In genomic region chr1:218351617-218352438, GRCh38 we compare ENCODE assay signal across 8 cellular contexts. TPM values are rescaled to one million over a fixed set of nuclear protein-coding genes. Genes with fewer than 3 reads are reported as not detected.
DNase-seq lines count a peak whose midpoint lies in the region; ATAC-seq and TF ChIP-seq lines count a peak whose summit lies in the region.

No MANE protein-coding gene starts in this region.

- no peaks in the 10 kb centered on the region for H3K36me3 Mint-ChIP-seq in activated CD8-positive, alpha-beta T cell treated with anti-CD3 and anti-CD28 coated beads for 36 hours (ENCODE audit: low read depth)

- intact Hi-C loops in activated CD8-positive, alpha-beta T cell treated with anti-CD3 and anti-CD28 coated beads for 36 hours (cut with micrococcal nuclease): loop anchor here (1.0 kb wide), 1 partner anchor 25 kb away; no protein-coding TSS in a partner anchor

- CTCF ChIA-PET in activated CD8-positive, alpha-beta T cell treated with anti-CD3 and anti-CD28 coated beads for 36 hours (lab: Charles Lee): interaction anchor here (1.0 kb wide), 1 partner anchor 12 kb away, joined by 3 read pairs; no protein-coding TSS in a partner anchor

- POLR2A ChIA-PET in activated CD8-positive, alpha-beta T cell treated with anti-CD3 and anti-CD28 coated beads for 36 hours (lab: Charles Lee): no interaction called here

- H3K9me3 Mint-ChIP-seq in activated CD8-positive, alpha-beta T cell treated with anti-CD3 and anti-CD28 coated beads for 36 hours: no peaks in the 10 kb centered on the region

- TF ChIP-seq CTCF in activated CD8-positive, alpha-beta T cell treated with anti-CD3 and anti-CD28 coated beads for 36 hours (IDR thresholded peaks at IDR 0.05): peak; percentile 64

- H3K27me3 Mint-ChIP-seq in activated CD8-positive, alpha-beta T cell treated with anti-CD3 and anti-CD28 coated beads for 36 hours: peaks cover 27% of the 10 kb centered on the region

- peak overlapping the region; percentile 65 for H3K4me3 Mint-ChIP-seq in activated CD8-positive, alpha-beta T cell treated with anti-CD3 and anti-CD28 coated beads for 36 hours

- no peak overlapping the region for H3K27ac Mint-ChIP-seq in activated CD8-positive, alpha-beta T cell treated with anti-CD3 and anti-CD28 coated beads for 36 hours

- H3K4me1 Mint-ChIP-seq in activated CD8-positive, alpha-beta T cell treated with anti-CD3 and anti-CD28 coated beads for 36 hours (ENCODE audit: low read depth): peaks cover 26% of the 10 kb centered on the region

- peak; percentile 59 for DNase-seq in COLO829 (ENCODE audit: low spot score)
- DNase-seq in HT1080 (ENCODE audit: low read depth): peak; percentile 51
- peak; percentile 49 for DNase-seq in activated CD8-positive, alpha-beta T cell treated with anti-CD3 and anti-CD28 coated beads for 36 hours
- peak; percentile 41 for DNase-seq in germinal center (ENCODE audit: low spot score)
- DNase-seq in stimulated activated CD4-positive, alpha-beta T cell treated with anti-CD3 and anti-CD28 coated beads, Interleukin-2, amount 100 ng/mL, for 24 hours: peak; percentile 20 to 30
- DNase-seq in stimulated activated naive CD4-positive, alpha-beta T cell treated with Interleukin-2 at 50 U/mL for 16 hours (lab: John Stamatoyannopoulos, UW): no peak
- DNase-seq in NCI-H2171 (lab: John Stamatoyannopoulos, UW): no peak

- ATAC-seq in GM21390 (IDR thresholded peaks at IDR 0.05; ENCODE audit: unreplicated experiment): peak; percentile 78
- peak; percentile 96 for ATAC-seq in activated CD8-positive, alpha-beta T cell treated with anti-CD3 and anti-CD28 coated beads for 36 hours

RNA-seq across cellular contexts. Expression of gene TGFB2, which starts 6.7 kb away (rescaled TPM):
- 2.4 and 3.2 TPM in 2 replicates for total RNA-seq in HT1080 (2014; rRNA removed; shearing (Covaris generic))
- 6.3 and 8.1 TPM in 2 replicates for polyA plus RNA-seq in HT1080 (2015; cell fraction: cytosol; rRNA removed)
- polyA plus RNA-seq in HT1080 (2015; cell fraction: nucleus; rRNA removed): 27.5 and 33.7 TPM in 2 replicates
- total RNA-seq in activated CD8-positive, alpha-beta T cell treated with anti-CD3 and anti-CD28 coated beads for 36 hours: not detected

Comparison
In these comparisons a context has a peak if more than half of its experiments do, and no peak if none do; other contexts are left out.
1. DNase-seq: peak in COLO829 (single experiment), HT1080 (single experiment), activated CD8-positive, alpha-beta T cell treated with anti-CD3 and anti-CD28 coated beads for 36 hours (single experiment), germinal center (single experiment) and stimulated activated CD4-positive, alpha-beta T cell treated with anti-CD3 and anti-CD28 coated beads, Interleukin-2, amount 100 ng/mL, for 24 hours (2 of 2); none in stimulated activated naive CD4-positive, alpha-beta T cell treated with Interleukin-2 at 50 U/mL for 16 hours (single experiment) and NCI-H2171 (single experiment).